ENCODE assay signal across 23 cellular contexts in the genomic region with DNA sequence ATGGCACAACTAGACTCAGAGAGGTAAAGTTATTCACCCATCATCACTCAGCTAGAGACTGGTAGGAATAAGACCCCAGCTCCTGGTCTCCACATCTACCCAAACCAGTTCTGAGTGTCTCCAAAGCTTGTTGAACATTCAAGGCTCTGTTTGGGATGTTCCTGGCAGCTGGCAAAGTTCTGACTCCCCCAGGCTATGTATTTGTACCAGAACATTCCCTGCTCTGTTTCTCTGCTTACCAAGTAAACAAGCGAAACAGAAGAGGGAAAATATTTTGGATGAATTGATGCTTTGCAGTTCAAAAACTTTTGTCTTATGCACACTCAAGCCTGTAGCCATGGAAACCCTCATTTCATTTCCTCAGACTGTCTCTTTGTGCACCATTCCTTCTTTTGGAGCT.
DNase-seq lines count a peak whose midpoint lies in the region; TF ChIP-seq lines count a peak whose summit lies in the region.
"Had no signal": no experiment of that assay in that cellular context is flagged by ENCODE, and none has a peak within 500 bp of the region (broad histone marks: within the 10 kb centered on the region; RNA-seq: fewer than 3 reads in every experiment).

No MANE protein-coding gene starts in this region.

- intact Hi-C loops in sigmoid colon (cut with DNase I) = no loop called here
- intact Hi-C loops in transverse colon (cut with DNase I; ENCODE audit: low total_unique reads) = no loop called here

- TF ChIP-seq CTCF in sigmoid colon (IDR thresholded peaks at IDR 0.05) = no peak
- TF ChIP-seq CTCF in transverse colon (IDR thresholded peaks at IDR 0.05) = no peak

- WGBS in sigmoid colon, 2 donors = 87 to 96% methylated on average over 1 of the region's 1 CpG
- 70 to 88% methylated on average over 1 of the region's 1 CpG for WGBS in transverse colon (ENCODE audit: low coverage in 1 of 2), 2 donors

- no peak for TF ChIP-seq POLR2A in sigmoid colon (IDR thresholded peaks at IDR 0.05)
- no peak for TF ChIP-seq POLR2A in transverse colon (IDR thresholded peaks at IDR 0.05)

- in situ Hi-C loops in transverse colon (cut with MboI; ENCODE audit: low pct_ligation_motif_present in 1 of 4, low pct_unique_long_range_greater_than_20kb in 1 of 4, low sequenced_read_pairs in 3 of 4) = no loop called here

- H3K27ac ChIP-seq in angular gyrus (ENCODE audit: low read depth, low read length) (peak overlapping the region; percentile 84), sigmoid colon (peak overlapping the region; percentile 31 to 57 (median 51)), transverse colon (peak overlapping the region in 1 of 4 donors; percentile 29)
- H3K27ac ChIP-seq: BLaER1 treated with 17β-estradiol and CSF1 and Interleukin-3, amounts not matched to agents 10 nM and 100 nM; SJSA1 had no signal

- H3K9me3 ChIP-seq in sigmoid colon = no peaks in the 10 kb centered on the region
- H3K9me3 ChIP-seq in transverse colon = no peaks in the 10 kb centered on the region
- H3K9me3 ChIP-seq: SJSA1 had no signal

- DNase-seq in foreskin melanocyte = peak; percentile 44
- DNase-seq in sigmoid colon = no peak
- DNase-seq in transverse colon = no peak
- DNase-seq in mesenteric fat pad (ENCODE audit: low spot score) = no peak
- DNase-seq in activated T-cell treated with anti-CD3 and anti-CD28 coated beads, Interleukin-2, amount 50 U/mL, for 48 hours = no peak
- DNase-seq in DMS53 (lab: John Stamatoyannopoulos, UW) = no peak
- DNase-seq: ACHN; Calu3; CD8-positive, alpha-beta memory T cell; DMS153; GDM1; HCEC 1CT; KG1; NCI-H1105; NCI-H2029 treated with DMSO at 0.1 percent for 48 hours; NCI-H226; NCI-H510A treated with DMSO at 0.1 percent for 48 hours; NCI-H774; NK-92 treated with Interleukin-12 subunit alpha and Interleukin-12 subunit beta, amount 100 ng/mL, for 24 hours had no signal

- H3K27me3 ChIP-seq in sigmoid colon (no peaks in the 10 kb centered on the region), transverse colon (no peaks in the 10 kb centered on the region)
- H3K27me3 ChIP-seq: BLaER1 treated with 17β-estradiol and CSF1 and Interleukin-3, amounts not matched to agents 10 nM and 100 nM; SJSA1 had no signal

- TF ChIP-seq EP300 in sigmoid colon (IDR thresholded peaks at IDR 0.05) (peak in 2 of 4 donors; percentile 22 to 33), transverse colon (IDR thresholded peaks at IDR 0.05; ENCODE audit: low read depth) (peak; percentile 21)

- no peaks in the 10 kb centered on the region for H3K4me1 ChIP-seq in sigmoid colon
- H3K4me1 ChIP-seq in transverse colon = no peaks in the 10 kb centered on the region
- H3K4me1 ChIP-seq: BLaER1 treated with 17β-estradiol and CSF1 and Interleukin-3, amounts not matched to agents 10 nM and 100 nM; SJSA1 had no signal

- H3K36me3 ChIP-seq in sigmoid colon (no peaks in the 10 kb centered on the region), transverse colon (no peaks in the 10 kb centered on the region)
- H3K36me3 ChIP-seq: BLaER1 treated with 17β-estradiol and CSF1 and Interleukin-3, amounts not matched to agents 10 nM and 100 nM; SJSA1 had no signal

- H3K4me3 ChIP-seq in sigmoid colon (no peak overlapping the region), transverse colon (no peak overlapping the region)
- H3K4me3 ChIP-seq: BLaER1 treated with 17β-estradiol and CSF1 and Interleukin-3, amounts not matched to agents 10 nM and 100 nM; GM23338; SJSA1 had no signal
